Comparison of ENCODE assay signal across 10 cellular contexts in genomic region chr9:128788445-128788844, GRCh38. TPM values are rescaled to one million over a fixed set of nuclear protein-coding genes. Genes with fewer than 3 reads are reported as not detected.
DNase-seq lines count a peak whose midpoint lies in the region; TF ChIP-seq lines count a peak whose summit lies in the region.
"Had no signal": no experiment of that assay in that cellular context is flagged by ENCODE, and none has a peak within 500 bp of the region (broad histone marks: within the 10 kb centered on the region; RNA-seq: fewer than 3 reads in every experiment).

No MANE protein-coding gene starts in this region.

- DNase-seq in activated naive CD4-positive, alpha-beta T cell treated with anti-CD3 and anti-CD28 coated beads, Interleukin-2, amount 50 U/mL, for 16 hours = no peak
- DNase-seq in activated T-helper 2 cell treated with anti-CD3 and anti-CD28 coated beads, Interferon-gamma antibody, Interleukin-2, Interleukin-4, amounts not matched to agents 10 μg/mL and 5 μg/mL and 100 μg/mL, durations not matched to agents 14 hours and 24 hours and 36 hours (ENCODE audit: low spot score) = no peak
- DNase-seq in immature natural killer cell (no peak), stomach (no peak), NCI-H2081 treated with DMSO at 0.1 percent for 48 hours (lab: John Stamatoyannopoulos, UW) (no peak), HPDE6-E6E7 (ENCODE audit: extremely low spot score) (no peak)
- no peak for DNase-seq in stimulated activated CD4-positive, alpha-beta T cell treated with anti-CD3 and anti-CD28 coated beads, Interleukin-15, amount 100 ng/mL, for 24 hours
- DNase-seq: DMS 273 treated with DMSO at 0.1 percent for 48 hours, NCI-H226 had no signal

- no peak for TF ChIP-seq CTCF in stomach (IDR thresholded peaks at IDR 0.05)

- H3K27me3 Mint-ChIP-seq in activated naive CD4-positive, alpha-beta T cell treated with anti-CD3 and anti-CD28 coated beads, Interleukin-2, amount 50 U/mL, for 24 hours = no peaks in the 10 kb centered on the region
- H3K27me3 Mint-ChIP-seq in activated T-helper 2 cell treated with anti-CD3 and anti-CD28 coated beads, Interferon-gamma antibody, Interleukin-2, Interleukin-4, amounts not matched to agents 10 μg/mL and 5 μg/mL and 100 μg/mL, durations not matched to agents 14 hours and 24 hours and 36 hours (ENCODE audit: low read depth) = no peaks in the 10 kb centered on the region
- H3K27me3 Mint-ChIP-seq in immature natural killer cell (ENCODE audit: low read depth in 3 of 3) = peaks cover 0 to 7% (median 0%) of the 10 kb centered on the region in 3 donors

- WGBS in stomach, 5 donors = 80 to 100% (median 94%) methylated on average over 1 of the region's 1 CpG

- H3K36me3 ChIP-seq in stomach = peaks cover 24 to 46% (median 40%) of the 10 kb centered on the region in 4 donors

- no peak for TF ChIP-seq EP300 in stomach (IDR thresholded peaks at IDR 0.05)

- peak overlapping the region in 3 of 4 donors; percentile 93 to 99 (median 98) for H3K4me3 ChIP-seq in stomach

- no peak overlapping the region for H3K27ac Mint-ChIP-seq in activated naive CD4-positive, alpha-beta T cell treated with anti-CD3 and anti-CD28 coated beads, Interleukin-2, amount 50 U/mL, for 24 hours
- peak overlapping the region; percentile 90 for H3K27ac Mint-ChIP-seq in activated T-helper 2 cell treated with anti-CD3 and anti-CD28 coated beads, Interferon-gamma antibody, Interleukin-2, Interleukin-4, amounts not matched to agents 10 μg/mL and 5 μg/mL and 100 μg/mL, durations not matched to agents 14 hours and 24 hours and 36 hours
- H3K27ac Mint-ChIP-seq in immature natural killer cell = peak overlapping the region; percentile 53 to 95 (median 86)

- H3K36me3 Mint-ChIP-seq in activated naive CD4-positive, alpha-beta T cell treated with anti-CD3 and anti-CD28 coated beads, Interleukin-2, amount 50 U/mL, for 24 hours = no peaks in the 10 kb centered on the region
- H3K36me3 Mint-ChIP-seq in activated T-helper 2 cell treated with anti-CD3 and anti-CD28 coated beads, Interferon-gamma antibody, Interleukin-2, Interleukin-4, amounts not matched to agents 10 μg/mL and 5 μg/mL and 100 μg/mL, durations not matched to agents 14 hours and 24 hours and 36 hours (ENCODE audit: low read depth) = peaks cover 21% of the 10 kb centered on the region
- H3K36me3 Mint-ChIP-seq in immature natural killer cell = peaks cover 0 to 9% (median 4%) of the 10 kb centered on the region in 3 donors

- peak overlapping the region; percentile 91 for H3K4me3 Mint-ChIP-seq in activated naive CD4-positive, alpha-beta T cell treated with anti-CD3 and anti-CD28 coated beads, Interleukin-2, amount 50 U/mL, for 24 hours
- H3K4me3 Mint-ChIP-seq in activated T-helper 2 cell treated with anti-CD3 and anti-CD28 coated beads, Interferon-gamma antibody, Interleukin-2, Interleukin-4, amounts not matched to agents 10 μg/mL and 5 μg/mL and 100 μg/mL, durations not matched to agents 14 hours and 24 hours and 36 hours (ENCODE audit: low read depth) = peak overlapping the region; percentile 96
- peak overlapping the region; percentile 87 to 92 (median 90) for H3K4me3 Mint-ChIP-seq in immature natural killer cell

- peaks cover 9 to 32% (median 24%) of the 10 kb centered on the region in 4 donors for H3K4me1 ChIP-seq in stomach

- peak overlapping the region in 2 of 5 donors; percentile 90 to 91 for H3K27ac ChIP-seq in stomach

- no peaks in the 10 kb centered on the region for H3K9me3 ChIP-seq in stomach

- no peaks in the 10 kb centered on the region for H3K27me3 ChIP-seq in stomach

- no peak for TF ChIP-seq POLR2A in stomach (IDR thresholded peaks at IDR 0.05)

- no peaks in the 10 kb centered on the region for H3K9me3 Mint-ChIP-seq in activated naive CD4-positive, alpha-beta T cell treated with anti-CD3 and anti-CD28 coated beads, Interleukin-2, amount 50 U/mL, for 24 hours
- H3K9me3 Mint-ChIP-seq in activated T-helper 2 cell treated with anti-CD3 and anti-CD28 coated beads, Interferon-gamma antibody, Interleukin-2, Interleukin-4, amounts not matched to agents 10 μg/mL and 5 μg/mL and 100 μg/mL, durations not matched to agents 14 hours and 24 hours and 36 hours = no peaks in the 10 kb centered on the region
- H3K9me3 Mint-ChIP-seq in immature natural killer cell = no peaks in the 10 kb centered on the region

- intact Hi-C loops in activated T-helper 2 cell treated with anti-CD3 and anti-CD28 coated beads, Interferon-gamma antibody, Interleukin-2, Interleukin-4, amounts not matched to agents 10 μg/mL and 5 μg/mL and 100 μg/mL, durations not matched to agents 14 hours and 24 hours and 36 hours (cut with micrococcal nuclease) = no loop called here
- intact Hi-C loops in stomach (cut with DNase I; ENCODE audit: low total_unique reads) = no loop called here

- peaks cover 10% of the 10 kb centered on the region for H3K4me1 Mint-ChIP-seq in activated naive CD4-positive, alpha-beta T cell treated with anti-CD3 and anti-CD28 coated beads, Interleukin-2, amount 50 U/mL, for 24 hours
- peaks cover 16% of the 10 kb centered on the region for H3K4me1 Mint-ChIP-seq in activated T-helper 2 cell treated with anti-CD3 and anti-CD28 coated beads, Interferon-gamma antibody, Interleukin-2, Interleukin-4, amounts not matched to agents 10 μg/mL and 5 μg/mL and 100 μg/mL, durations not matched to agents 14 hours and 24 hours and 36 hours (ENCODE audit: low read depth)
- H3K4me1 Mint-ChIP-seq in immature natural killer cell = peaks cover 21 to 36% of the 10 kb centered on the region in 2 donors

RNA-seq across cellular contexts. Expression of gene TBC1D13, which starts 1.4 kb away (rescaled TPM):
- 20.5 and 24.2 TPM in 2 replicates for total RNA-seq in activated T-helper 2 cell treated with anti-CD3 and anti-CD28 coated beads, Interferon-gamma antibody, Interleukin-2, Interleukin-4, amounts not matched to agents 10 μg/mL and 5 μg/mL and 100 μg/mL, durations not matched to agents 14 hours and 24 hours and 36 hours
- polyA plus RNA-seq in immature natural killer cell = 10 to 100 TPM; 16.4 to 30.7 (median 19.4) TPM
- total RNA-seq in stomach = 10 to 100 TPM in 3 of 5 donors, 1 to 10 TPM in 2; 5.8 to 50.6 (median 11.4) TPM
- 10 to 100 TPM; 11.3 to 13.9 (median 11.6) TPM for polyA plus RNA-seq in stomach

RNA-seq across cellular contexts. Expression of gene ZER1, which starts 16.7 kb away (rescaled TPM):
- 18.6 and 18.7 TPM in 2 replicates for total RNA-seq in activated T-helper 2 cell treated with anti-CD3 and anti-CD28 coated beads, Interferon-gamma antibody, Interleukin-2, Interleukin-4, amounts not matched to agents 10 μg/mL and 5 μg/mL and 100 μg/mL, durations not matched to agents 14 hours and 24 hours and 36 hours
- 10 to 100 TPM; 28.5 to 51.5 (median 43.0) TPM for polyA plus RNA-seq in immature natural killer cell
- total RNA-seq in stomach = 100 to 1,000 TPM in 1 of 5 donors, 10 to 100 TPM in 4; 25.5 to 214 (median 68.3) TPM
- polyA plus RNA-seq in stomach = 10 to 100 TPM; 16.3 to 19.2 (median 18.8) TPM

RNA-seq across cellular contexts. Expression of gene ENDOG, which starts 29.9 kb away (rescaled TPM):
- total RNA-seq in activated T-helper 2 cell treated with anti-CD3 and anti-CD28 coated beads, Interferon-gamma antibody, Interleukin-2, Interleukin-4, amounts not matched to agents 10 μg/mL and 5 μg/mL and 100 μg/mL, durations not matched to agents 14 hours and 24 hours and 36 hours = 19.9 and 21.7 TPM in 2 replicates
- 10 to 100 TPM; 18.4 to 34.0 (median 24.7) TPM for polyA plus RNA-seq in immature natural killer cell
- 100 to 1,000 TPM in 1 of 5 donors, 10 to 100 TPM in 2, 1 to 10 TPM in 2; 5.0 to 186 (median 38.5) TPM for total RNA-seq in stomach
- polyA plus RNA-seq in stomach = 10 to 100 TPM; 22.9 to 32.5 (median 30.4) TPM

RNA-seq across cellular contexts. Expression of gene SPOUT1, which starts 41.1 kb away (rescaled TPM):
- total RNA-seq in activated T-helper 2 cell treated with anti-CD3 and anti-CD28 coated beads, Interferon-gamma antibody, Interleukin-2, Interleukin-4, amounts not matched to agents 10 μg/mL and 5 μg/mL and 100 μg/mL, durations not matched to agents 14 hours and 24 hours and 36 hours = 126 and 127 TPM in 2 replicates
- polyA plus RNA-seq in immature natural killer cell = 10 to 100 TPM; 54.2 to 82.1 (median 64.7) TPM
- 100 to 1,000 TPM in 1 of 5 donors, 10 to 100 TPM in 4; 11.1 to 104 (median 14.2) TPM for total RNA-seq in stomach
- polyA plus RNA-seq in stomach = 10 to 100 TPM; 13.4 to 31.3 (median 29.4) TPM
